In genomic region chr1:112674440-112674985, GRCh38 we compare ENCODE assay signal across 8 cellular contexts. TPM values are rescaled to one million over a fixed set of nuclear protein-coding genes. Genes with fewer than 3 reads are reported as not detected.
DNase-seq lines count a peak whose midpoint lies in the region; ATAC-seq and TF ChIP-seq lines count a peak whose summit lies in the region.

MOV10 (plus strand) TSS chr1:112674659; CDS start chr1:112674913, 254 bp downstream.

- peaks cover 37% of the 10 kb centered on the region for H3K36me3 ChIP-seq in SK-N-MC (ENCODE audit: insufficient read depth, low read length)
- H3K36me3 ChIP-seq in tibial artery: peaks cover 0 to 27% (median 19%) of the 10 kb centered on the region in 3 donors

- peak within 1 kb of the TSS; percentile 93 for H3K4me3 ChIP-seq in SK-N-MC
- H3K4me3 ChIP-seq in tibial artery: peak within 1 kb of the TSS; percentile 65 to 78

- H3K4me1 ChIP-seq in tibial artery: peaks cover 0 to 28% (median 15%) of the 10 kb centered on the region in 4 donors

- no peaks in the 10 kb centered on the region for H3K27me3 ChIP-seq in tibial artery

- peak within 1 kb of the TSS; percentile 93 for H3K27ac Mint-ChIP-seq in activated naive CD4-positive, alpha-beta T cell treated with anti-CD3 and anti-CD28 coated beads, Interleukin-2, amount 50 U/mL, for 24 hours

- H3K4me3 Mint-ChIP-seq in activated naive CD4-positive, alpha-beta T cell treated with anti-CD3 and anti-CD28 coated beads, Interleukin-2, amount 50 U/mL, for 24 hours: peak within 1 kb of the TSS; percentile 93

- H3K27me3 Mint-ChIP-seq in activated naive CD4-positive, alpha-beta T cell treated with anti-CD3 and anti-CD28 coated beads, Interleukin-2, amount 50 U/mL, for 24 hours: no peaks in the 10 kb centered on the region

- ATAC-seq in GM21786 (IDR thresholded peaks at IDR 0.05; ENCODE audit: unreplicated experiment) (peak; percentile 57), omental fat pad (ENCODE audit: low FRiP score) (peak; percentile 58)

- H3K9ac ChIP-seq in SK-N-MC (ENCODE audit: insufficient read length): peak within 1 kb of the TSS; percentile 93

- intact Hi-C loops in tibial artery (cut with DNase I; ENCODE audit: low total_unique reads): loop anchor here (2.0 to 5.0 kb wide), 2 partner anchors 26 to 57 kb away; partner anchors contain the start of genes CAPZA1 and ST7L

- DNase-seq in DMS153 (lab: John Stamatoyannopoulos, UW): peak; percentile 38
- peak; percentile 79 for DNase-seq in LHCN-M2 (ENCODE audit: low read depth)
- no peak for DNase-seq in SK-N-MC (ENCODE audit: low read depth, low spot score)
- DNase-seq in glomerular endothelial cell (ENCODE audit: extremely low read depth, low read depth, low spot score): no peak
- no peak for DNase-seq in omental fat pad (ENCODE audit: low spot score)
- DNase-seq in tibial artery: peak; percentile 70 to 81

- H3K9me3 Mint-ChIP-seq in activated naive CD4-positive, alpha-beta T cell treated with anti-CD3 and anti-CD28 coated beads, Interleukin-2, amount 50 U/mL, for 24 hours: no peaks in the 10 kb centered on the region

- H3K27ac ChIP-seq in SK-N-MC (peak within 1 kb of the TSS; percentile 79), tibial artery (peak within 1 kb of the TSS; percentile 85 to 94)

- peaks cover 61% of the 10 kb centered on the region for H3K4me1 Mint-ChIP-seq in activated naive CD4-positive, alpha-beta T cell treated with anti-CD3 and anti-CD28 coated beads, Interleukin-2, amount 50 U/mL, for 24 hours

- no peak for TF ChIP-seq CTCF in omental fat pad (IDR thresholded peaks at IDR 0.05)
- no peak for TF ChIP-seq CTCF in tibial artery (IDR thresholded peaks at IDR 0.05)

- H3K9me3 ChIP-seq in SK-N-MC (ENCODE audit: low read depth, low read length): no peaks in the 10 kb centered on the region
- no peaks in the 10 kb centered on the region for H3K9me3 ChIP-seq in tibial artery

- peaks cover 17% of the 10 kb centered on the region for H3K36me3 Mint-ChIP-seq in activated naive CD4-positive, alpha-beta T cell treated with anti-CD3 and anti-CD28 coated beads, Interleukin-2, amount 50 U/mL, for 24 hours

RNA-seq across cellular contexts. Expression of gene MOV10, which starts in this region (rescaled TPM):
- total RNA-seq in LHCN-M2 (2014; rRNA removed) (38.5 and 45.1 TPM in 2 replicates), glomerular endothelial cell (56.0 and 97.3 TPM in 2 replicates), omental fat pad (10 to 100 TPM; 21.7 to 47.1 (median 36.1) TPM)
- 50.5 TPM for polyA plus RNA-seq in LHCN-M2 (2012)

Comparison
In these comparisons a context has a peak if more than half of its experiments do, and no peak if none do; other contexts are left out.
1. DNase-seq: peak in DMS153 (single experiment), LHCN-M2 (single experiment) and tibial artery (2 of 2); none in SK-N-MC (single experiment), glomerular endothelial cell (single experiment) and omental fat pad (single experiment).